8 cellular contexts compared by ENCODE assay signal in the genomic region with DNA sequence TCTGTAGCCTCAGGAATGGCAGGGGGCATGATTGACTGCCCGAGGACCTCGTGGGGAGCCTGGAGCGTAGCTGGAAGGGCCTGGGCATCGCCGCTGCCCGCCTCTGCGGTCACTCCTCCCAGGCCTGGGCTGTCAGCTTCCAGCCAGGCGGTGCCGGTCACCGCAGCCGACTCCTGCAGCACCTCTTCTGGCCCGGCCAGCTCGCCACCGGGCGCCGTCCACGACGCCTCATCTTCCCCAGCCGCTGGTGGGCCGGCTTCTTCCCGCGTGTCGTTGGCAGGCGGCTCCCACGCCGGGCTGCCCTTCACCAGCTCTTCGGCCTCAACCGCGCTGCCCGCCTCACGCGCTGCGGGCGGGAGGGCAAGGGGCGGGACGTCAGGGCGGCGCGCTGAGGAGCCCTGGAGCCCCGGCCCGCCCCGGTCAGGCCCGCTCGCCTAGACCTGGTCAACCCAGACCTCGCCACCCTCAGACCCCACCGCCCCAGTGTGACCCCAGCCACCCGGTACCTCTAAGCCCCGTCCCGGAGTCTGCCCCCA. TPM values are rescaled to one million over a fixed set of nuclear protein-coding genes. Genes with fewer than 3 reads are reported as not detected.
DNase-seq lines count a peak whose midpoint lies in the region; ATAC-seq and TF ChIP-seq lines count a peak whose summit lies in the region.

No MANE protein-coding gene starts in this region.

- intact Hi-C loops in CD8-positive, alpha-beta T cell (cut with DNase I, micrococcal nuclease): loop anchor here in 1 of 2 experiments (5.0 kb wide), 2 partner anchors 225 to 510 kb away; a partner anchor contains a TSS
- intact Hi-C loops in OCI-LY7 (cut with micrococcal nuclease; ENCODE audit: unreplicated experiment): no loop called here

- H3K27ac Mint-ChIP-seq in CD8-positive, alpha-beta T cell: no peak overlapping the region
- H3K27ac Mint-ChIP-seq in neural crest cell (ENCODE audit: unreplicated experiment): no peak overlapping the region

- H3K4me1 ChIP-seq in CD8-positive, alpha-beta T cell (ENCODE audit: insufficient read depth, low read length): peaks cover 7% of the 10 kb centered on the region
- H3K4me1 ChIP-seq in OCI-LY7 (ENCODE audit: insufficient read depth, low read length, poor library complexity, severe bottlenecking): peaks cover 6% of the 10 kb centered on the region

- peak; percentile 32 for ATAC-seq in CD8-positive, alpha-beta T cell
- no peak for ATAC-seq in GM19351 (IDR thresholded peaks at IDR 0.05; ENCODE audit: unreplicated experiment)
- no peak for ATAC-seq in HG02973 (IDR thresholded peaks at IDR 0.05; ENCODE audit: unreplicated experiment)

- H3K79me2 ChIP-seq in OCI-LY7 (ENCODE audit: insufficient read depth, low read depth, low read length): no peaks in the 10 kb centered on the region

- H3K27me3 Mint-ChIP-seq in CD8-positive, alpha-beta T cell (ENCODE audit: low read depth): peaks cover 25% of the 10 kb centered on the region
- peaks cover 38% of the 10 kb centered on the region for H3K27me3 Mint-ChIP-seq in neural crest cell (ENCODE audit: low read depth)

- H4K20me1 ChIP-seq in OCI-LY7 (ENCODE audit: insufficient read depth, low read length): no peaks in the 10 kb centered on the region

- peak overlapping the region; percentile 86 for H3K4me2 ChIP-seq in OCI-LY7 (ENCODE audit: low read length)

- peak overlapping the region; percentile 75 for H3K4me3 Mint-ChIP-seq in CD8-positive, alpha-beta T cell
- H3K4me3 Mint-ChIP-seq in neural crest cell: peak overlapping the region; percentile 57

- no peaks in the 10 kb centered on the region for H3K36me3 ChIP-seq in CD8-positive, alpha-beta T cell (ENCODE audit: insufficient read depth, low read length)
- H3K36me3 ChIP-seq in OCI-LY7 (ENCODE audit: insufficient read depth, low read length): no peaks in the 10 kb centered on the region

- H3K9me3 Mint-ChIP-seq in CD8-positive, alpha-beta T cell: no peaks in the 10 kb centered on the region
- H3K9me3 Mint-ChIP-seq in neural crest cell: no peaks in the 10 kb centered on the region

- POLR2A ChIA-PET in CD8-positive, alpha-beta T cell (lab: Charles Lee): interaction anchor here (1.1 to 1.2 kb wide), 2 partner anchors 11 to 13 kb away, joined by 3 read pairs; no protein-coding TSS in a partner anchor
- POLR2A ChIA-PET in OCI-LY7 (lab: Charles Lee): interaction anchor here (0.6 kb wide), 1 partner anchor 73 kb away, joined by 3 read pairs; no protein-coding TSS in a partner anchor

- no peak overlapping the region for H3K27ac ChIP-seq in CD8-positive, alpha-beta T cell (ENCODE audit: low read depth, low read length)
- no peak overlapping the region for H3K27ac ChIP-seq in OCI-LY7 (ENCODE audit: low read depth, low read length, poor library complexity, severe bottlenecking)

- no TSS peak for BruUV-seq in OCI-LY7 (replicated peaks; lab: Mats Ljungman, UMichigan)

- H3K36me3 Mint-ChIP-seq in CD8-positive, alpha-beta T cell: no peaks in the 10 kb centered on the region
- H3K36me3 Mint-ChIP-seq in neural crest cell (ENCODE audit: low read depth): peaks cover 14% of the 10 kb centered on the region

- TF ChIP-seq CTCF in CD8-positive, alpha-beta T cell (IDR thresholded peaks at IDR 0.05): no peak
- no peak for TF ChIP-seq CTCF in OCI-LY7 (conservative IDR thresholded peaks at IDR 0.05; ENCODE audit: low read length)
- TF ChIP-seq CTCF in epithelial cell of proximal tubule (conservative IDR thresholded peaks at IDR 0.05; ENCODE audit: low read depth, low read length): no peak
- no peak for TF ChIP-seq CTCF in neural crest cell (conservative IDR thresholded peaks at IDR 0.05)

- no peaks in the 10 kb centered on the region for H3K9me2 ChIP-seq in OCI-LY7 (ENCODE audit: insufficient read depth, low read length)

- no peaks in the 10 kb centered on the region for H3K4me1 Mint-ChIP-seq in CD8-positive, alpha-beta T cell (ENCODE audit: low read depth)
- peaks cover 29% of the 10 kb centered on the region for H3K4me1 Mint-ChIP-seq in neural crest cell

- H3K4me3 ChIP-seq in CD8-positive, alpha-beta T cell (ENCODE audit: low read depth, low read length): peak overlapping the region; percentile 37
- peak overlapping the region; percentile 68 for H3K4me3 ChIP-seq in OCI-LY7 (ENCODE audit: low read depth, low read length, poor library complexity, severe bottlenecking)
- peak overlapping the region; percentile 46 for H3K4me3 ChIP-seq in epithelial cell of proximal tubule (ENCODE audit: low read depth, low read length)

- CTCF ChIA-PET in CD8-positive, alpha-beta T cell (lab: Charles Lee): no interaction called here
- CTCF ChIA-PET in OCI-LY7 (lab: Charles Lee; ENCODE audit: unreplicated experiment): no interaction called here

- peak in 1 of 7 experiments; percentile 48 for DNase-seq in CD8-positive, alpha-beta T cell
- no peak for DNase-seq in OCI-LY7 (ENCODE audit: low spot score)
- no peak for DNase-seq in epithelial cell of proximal tubule (ENCODE audit: low read depth)
- DNase-seq in neural crest cell (ENCODE audit: low read depth, low spot score): peak; percentile 28
- DNase-seq in stimulated activated CD4-positive, alpha-beta T cell treated with anti-CD3 and anti-CD28 coated beads, Interleukin-15, amount 100 ng/mL, for 24 hours: no peak
- DNase-seq in NCI-H774 (lab: John Stamatoyannopoulos, UW): no peak

- H3K27me3 ChIP-seq in CD8-positive, alpha-beta T cell (ENCODE audit: insufficient read depth, low read length): peaks cover 7% of the 10 kb centered on the region

- no peaks in the 10 kb centered on the region for H3K9me3 ChIP-seq in CD8-positive, alpha-beta T cell (ENCODE audit: low read length)
- H3K9me3 ChIP-seq in OCI-LY7 (ENCODE audit: low read length): no peaks in the 10 kb centered on the region

- H2AFZ ChIP-seq in OCI-LY7 (ENCODE audit: low read length): no peak overlapping the region

RNA-seq across cellular contexts. Expression of a gene that starts 1.0 kb away (rescaled TPM):
- total RNA-seq in CD8-positive, alpha-beta T cell: under 1 TPM; 0.08 to 0.22 TPM
- 0.41 and 0.66 TPM in 2 replicates for total RNA-seq in OCI-LY7 (2014; rRNA removed; shearing (Covaris generic))
- 0.13 and 0.22 TPM in 2 replicates for total RNA-seq in OCI-LY7 (2022)
- total RNA-seq in epithelial cell of proximal tubule: 0.65 and 2.2 TPM in 2 replicates
- total RNA-seq in neural crest cell: 21.9 and 23.3 TPM in 2 replicates
